In genomic region chr9:69388596-69388995, GRCh38 we compare ENCODE assay signal across 19 cellular contexts.
"Had no signal": no experiment of that assay in that cellular context is flagged by ENCODE, and none has a peak within 500 bp of the region (broad histone marks: within the 10 kb centered on the region; RNA-seq: fewer than 3 reads in every experiment).

No MANE protein-coding gene starts in this region.

- H3K27ac ChIP-seq: right atrium auricular region, suprapubic skin, thyroid gland had no signal

- H3K4me3 ChIP-seq: heart left ventricle, lung, right atrium auricular region, suprapubic skin, thyroid gland had no signal

- H3K27me3 ChIP-seq: heart left ventricle, right atrium auricular region, suprapubic skin, thyroid gland had no signal

- DNase-seq: dermis blood vessel endothelial cell; erythroblast; foreskin melanocyte; heart left ventricle; hypothalamus; islet precursor cell; left ventricle myocardium superior; naive thymus-derived CD4-positive, alpha-beta T cell; nephron progenitor cell; posterior cingulate gyrus; small intestine; stimulated activated CD4-positive, alpha-beta T cell treated with anti-CD3 and anti-CD28 coated beads, Interleukin-12 subunit alpha, Interleukin-12 subunit beta, amount 100 ng/mL, for 4 hours; stimulated activated naive CD8-positive, alpha-beta T cell treated with anti-CD3 and anti-CD28 coated beads, Interleukin-15, Interleukin-2, amounts not matched to agents 100 U/mL and 50 U/mL, for 24 hours; thyroid gland had no signal

- H3K9me3 ChIP-seq: heart left ventricle, right atrium auricular region, suprapubic skin, thyroid gland had no signal

- ATAC-seq: heart left ventricle; left ventricle myocardium superior; naive thymus-derived CD4-positive, alpha-beta T cell; stimulated activated naive CD8-positive, alpha-beta T cell treated with anti-CD3 and anti-CD28 coated beads, Interleukin-15, Interleukin-2, amounts not matched to agents 100 U/mL and 50 U/mL, for 24 hours had no signal

- FAIRE-seq: colon, small intestine, urothelium cell line had no signal
